ENCODE assay signal across 7 cellular contexts in genomic region chr3:51434746-51435323, GRCh38. TPM values are rescaled to one million over a fixed set of nuclear protein-coding genes. Genes with fewer than 3 reads are reported as not detected.
DNase-seq lines count a peak whose midpoint lies in the region; FAIRE-seq and TF ChIP-seq lines count a peak whose summit lies in the region.

No MANE protein-coding gene starts in this region.

- no peaks in the 10 kb centered on the region for H3K27me3 Mint-ChIP-seq in MCF 10A (ENCODE audit: insufficient read depth, unreplicated experiment)

- H3K27me3 ChIP-seq in GM06990 (replicated peaks; ENCODE audit: control insufficient read depth, insufficient read depth, low read length) (no peaks in the 10 kb centered on the region), SJCRH30 (no peaks in the 10 kb centered on the region)

- CTCF ChIA-PET in MCF 10A (lab: Yijun Ruan, JAX): interaction anchor here (0.6 to 2.0 kb wide), 27 partner anchors 8 to 819 kb away, joined by 3 to 15 read pairs (median 3); partner anchors contain the start of gene DCAF1

- no peaks in the 10 kb centered on the region for H3K9me3 Mint-ChIP-seq in MCF 10A (ENCODE audit: unreplicated experiment)

- no peak for FAIRE-seq in kidney (lab: Jason Lieb, UNC)

- intact Hi-C loops in MCF 10A (cut with micrococcal nuclease): loop anchor here (2.0 kb wide), 1 partner anchor 818 kb away; the partner anchor contains the start of gene MAPKAPK3
- intact Hi-C loops in kidney (cut with DNase I): no loop called here

- no peak overlapping the region for H3K9ac ChIP-seq in kidney (ENCODE audit: low read length in 2 of 2)

- DNase-seq in GM06990 (ENCODE audit: extremely low read depth, insufficient read length): no peak
- DNase-seq in HuH-7.5 (ENCODE audit: low spot score): peak; percentile 27
- DNase-seq in SJCRH30: peak; percentile 34 to 64
- peak; percentile 70 for DNase-seq in MCF 10A (ENCODE audit: unreplicated experiment)
- DNase-seq in kidney: no peak
- DNase-seq in stimulated activated CD4-positive, alpha-beta T cell treated with anti-CD3 and anti-CD28 coated beads, TNF-alpha, amount 100 ng/mL, for 24 hours (ENCODE audit: low read depth in 3 of 3): peak; percentile 16 to 24 (median 21)
- no peak for DNase-seq in NCI-H1048 (lab: John Stamatoyannopoulos, UW)

- H3K36me3 Mint-ChIP-seq in MCF 10A (ENCODE audit: insufficient read depth, unreplicated experiment): peaks cover 89% of the 10 kb centered on the region

- no peaks in the 10 kb centered on the region for H3K9me3 ChIP-seq in SJCRH30 (replicated peaks)
- H3K9me3 ChIP-seq in kidney (ENCODE audit: control insufficient read depth in 1 of 2, low read length in 2 of 2): no peaks in the 10 kb centered on the region

- TF ChIP-seq CTCF in GM06990 (IDR thresholded peaks at IDR 0.05; ENCODE audit: insufficient read depth, low read length, poor library complexity, severe bottlenecking) (peak; percentile 86), MCF 10A (IDR thresholded peaks at IDR 0.05; ENCODE audit: unreplicated experiment) (peak; percentile 64), kidney (IDR thresholded peaks at IDR 0.05; ENCODE audit: borderline replicate concordance, extremely low read depth, insufficient read depth) (peak; percentile 43)

- POLR2A ChIA-PET in MCF 10A (lab: Yijun Ruan, JAX): interaction anchor here (0.7 to 1.4 kb wide), 2 partner anchors 43 to 65 kb away, joined by 3 to 4 read pairs; partner anchors contain the start of gene DCAF1

- H3K27ac ChIP-seq in SJCRH30: no peak overlapping the region
- H3K27ac ChIP-seq in kidney (ENCODE audit: low read depth in 2 of 2, low read length in 2 of 2): no peak overlapping the region

- H3K4me1 ChIP-seq in SJCRH30 (no peaks in the 10 kb centered on the region), kidney (ENCODE audit: control insufficient read depth in 1 of 2, insufficient read depth in 1 of 2, low read depth in 1 of 2, low read length in 2 of 2) (no peaks in the 10 kb centered on the region)

- H3K36me3 ChIP-seq in GM06990 (ENCODE audit: control insufficient read depth, insufficient read depth, low read length) (peaks cover 4% of the 10 kb centered on the region), SJCRH30 (peaks cover 33% of the 10 kb centered on the region), kidney (ENCODE audit: control insufficient read depth in 1 of 2, insufficient read depth in 2 of 2, low read length in 2 of 2) (peaks cover 8 to 9% of the 10 kb centered on the region in 2 donors)

- no TSS peak for BruUV-seq in MCF 10A (replicated peaks; lab: Mats Ljungman, UMichigan)

- H3K27ac Mint-ChIP-seq in MCF 10A (ENCODE audit: low read depth, unreplicated experiment): peak overlapping the region; percentile 83

- H3K4me3 Mint-ChIP-seq in MCF 10A (ENCODE audit: unreplicated experiment): no peak overlapping the region

- peaks cover 9% of the 10 kb centered on the region for H3K4me1 Mint-ChIP-seq in MCF 10A (ENCODE audit: insufficient read depth, unreplicated experiment)

- H3K4me3 ChIP-seq in GM06990 (replicated peaks; ENCODE audit: low read depth, low read length) (no peak overlapping the region), SJCRH30 (no peak overlapping the region), kidney (ENCODE audit: low read length in 2 of 2) (no peak overlapping the region)

RNA-seq across cellular contexts. Expression of gene RBM15B, which starts 43.8 kb away (rescaled TPM):
- 32.9 and 33.6 TPM in 2 replicates for total RNA-seq in SJCRH30 (2014; rRNA removed; shearing (Covaris generic))
- 32.5 and 33.6 TPM in 2 replicates for total RNA-seq in MCF 10A (2022)
- total RNA-seq in kidney: 28.0 TPM
- 9.8 TPM for polyA plus RNA-seq in kidney (ENCODE audit: insufficient read depth, low read depth, low replicate concordance)

RNA-seq across cellular contexts. Expression of gene MANF, which starts 49.7 kb away (rescaled TPM):
- 85.4 and 101 TPM in 2 replicates for total RNA-seq in SJCRH30 (2014; rRNA removed; shearing (Covaris generic))
- 271 and 273 TPM in 2 replicates for total RNA-seq in MCF 10A (2022)
- 96.5 TPM for total RNA-seq in kidney
- 224 TPM for polyA plus RNA-seq in kidney (ENCODE audit: insufficient read depth, low read depth, low replicate concordance)

Comparison
In these comparisons a context has a peak if more than half of its experiments do, and no peak if none do; other contexts are left out.
1. DNase-seq: peak in HuH-7.5 (single experiment), SJCRH30 (2 of 2), MCF 10A (single experiment) and stimulated activated CD4-positive, alpha-beta T cell treated with anti-CD3 and anti-CD28 coated beads, TNF-alpha, amount 100 ng/mL, for 24 hours (3 of 3); none in GM06990 (single experiment), kidney (single experiment) and NCI-H1048 (single experiment).
2. Peak in every context shown above with its lines, with median percentiles within 50 percentile points of each other: CTCF ChIP-seq.